ENCODE assay signal across 22 cellular contexts in the genomic region with DNA sequence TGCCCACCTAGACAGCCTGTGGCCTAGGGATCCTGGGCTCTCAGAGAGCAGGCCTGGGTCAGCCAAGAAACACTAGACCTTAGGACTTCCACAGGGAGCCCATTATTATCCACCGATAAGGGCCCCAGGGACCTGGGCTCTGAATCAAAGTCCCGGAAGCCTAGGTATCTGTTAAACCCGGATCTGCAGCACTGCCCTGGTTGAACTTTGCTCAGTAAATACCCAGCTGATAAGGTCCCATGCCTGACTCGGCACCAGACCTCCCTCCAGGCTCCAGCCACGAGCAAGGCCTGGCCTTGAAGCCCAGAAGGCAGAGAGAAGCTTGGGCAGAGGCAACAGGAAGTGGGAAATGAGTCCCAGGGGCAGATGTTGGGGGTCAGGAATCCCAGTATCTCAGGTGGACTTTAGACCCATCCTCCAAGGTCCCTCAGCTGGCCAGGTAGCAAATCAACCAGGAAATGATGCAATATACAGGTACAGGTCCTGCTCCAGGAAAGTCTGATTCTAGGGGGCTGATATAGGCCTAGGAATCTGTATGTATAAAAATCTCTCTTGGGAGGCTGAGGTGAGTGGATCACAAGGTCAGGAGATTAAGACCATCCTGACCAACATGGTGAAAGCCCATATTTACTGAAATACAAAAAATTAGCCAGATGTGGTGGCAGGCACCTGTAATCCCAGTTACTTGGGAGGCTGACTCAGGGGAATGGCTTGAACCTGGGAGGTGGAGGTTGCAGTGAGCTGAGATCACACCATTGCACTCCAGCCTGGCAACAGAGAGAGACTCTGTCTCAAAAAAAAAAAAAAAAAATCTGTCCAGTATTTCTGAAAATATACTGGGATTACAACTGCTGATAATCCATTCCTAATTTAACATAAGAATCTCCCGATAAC. TPM values are rescaled to one million over a fixed set of nuclear protein-coding genes. Genes with fewer than 3 reads are reported as not detected.
DNase-seq lines count a peak whose midpoint lies in the region; ATAC-seq and TF ChIP-seq lines count a peak whose summit lies in the region.
"Had no signal": no experiment of that assay in that cellular context is flagged by ENCODE, and none has a peak within 500 bp of the region (broad histone marks: within the 10 kb centered on the region; RNA-seq: fewer than 3 reads in every experiment).

No MANE protein-coding gene starts in this region.

- DNase-seq in Right ventricle myocardium superior = no peak
- DNase-seq in left ventricle myocardium inferior = no peak
- DNase-seq in type B pancreatic cell (ENCODE audit: extremely low spot score, unreplicated experiment) = no peak
- DNase-seq in COR-L47 (lab: John Stamatoyannopoulos, UW) = no peak
- no peak for DNase-seq in activated CD4-positive, alpha-beta T cell treated with anti-CD3 and anti-CD28 coated beads for 36 hours
- DNase-seq in COLO829 (ENCODE audit: low spot score) = no peak
- DNase-seq: heart right ventricle; MV-4-11; NCI-H2029 treated with DMSO at 0.1 percent for 48 hours; SHP77; stimulated activated CD4-positive, alpha-beta T cell treated with anti-CD3 and anti-CD28 coated beads, Interleukin-2, amount 100 ng/mL, for 48 hours had no signal

- intact Hi-C loops in Right ventricle myocardium superior (cut with DNase I) (no loop called here), left ventricle myocardium inferior (cut with micrococcal nuclease) (no loop called here)
- intact Hi-C loops in activated CD4-positive, alpha-beta T cell treated with anti-CD3 and anti-CD28 coated beads for 36 hours (cut with DNase I, micrococcal nuclease) = no loop called here

- no peak overlapping the region for H3K27ac ChIP-seq in left ventricle myocardium inferior (replicated peaks)
- H3K27ac ChIP-seq in SU-DHL-6 (ENCODE audit: low read depth, low read length) = peak overlapping the region; percentile 94
- peak overlapping the region; percentile 78 to 91 for H3K27ac ChIP-seq in liver (ENCODE audit: low read depth in 1 of 2, low read length in 2 of 2)
- H3K27ac ChIP-seq: C4-2B, heart right ventricle, HL-60, skin epidermis had no signal

- peak; percentile 61 to 69 for TF ChIP-seq RAD21 in liver (IDR thresholded peaks at IDR 0.05)

- no peaks in the 10 kb centered on the region for H4K20me1 ChIP-seq in SU-DHL-6 (ENCODE audit: low read depth, low read length)

- H3K4me2 ChIP-seq in SU-DHL-6 (ENCODE audit: low read depth, low read length, poor library complexity, severe bottlenecking) = peak overlapping the region; percentile 70

- H3K27me3 Mint-ChIP-seq in type B pancreatic cell = no peaks in the 10 kb centered on the region
- H3K27me3 Mint-ChIP-seq in activated CD4-positive, alpha-beta T cell treated with anti-CD3 and anti-CD28 coated beads for 36 hours = no peaks in the 10 kb centered on the region
- H3K27me3 Mint-ChIP-seq: natural killer cell treated with Interleukin-12 subunit alpha and Interleukin-12 subunit beta and Interleukin-15 and Interleukin-18, amount 100 ng/mL, for 72 hours had no signal

- peaks cover 62% of the 10 kb centered on the region for H3K79me2 ChIP-seq in SU-DHL-6 (ENCODE audit: insufficient read depth, low read length)

- H3K4me1 Mint-ChIP-seq in type B pancreatic cell (ENCODE audit: unreplicated experiment) = peaks cover 17% of the 10 kb centered on the region
- H3K4me1 Mint-ChIP-seq in activated CD4-positive, alpha-beta T cell treated with anti-CD3 and anti-CD28 coated beads for 36 hours = peaks cover 2% of the 10 kb centered on the region
- H3K4me1 Mint-ChIP-seq: brain had no signal

- CTCF ChIA-PET in activated CD4-positive, alpha-beta T cell treated with anti-CD3 and anti-CD28 coated beads for 36 hours (lab: Charles Lee) = interaction anchor here (1.1 to 3.9 kb wide), 2 partner anchors 62 to 69 kb away, joined by 7 to 17 read pairs; no protein-coding TSS in a partner anchor

- H2AFZ ChIP-seq in SU-DHL-6 (ENCODE audit: low read depth, low read length, severe bottlenecking) = no peak overlapping the region

- peaks cover 9% of the 10 kb centered on the region for H3K9me3 Mint-ChIP-seq in type B pancreatic cell
- no peaks in the 10 kb centered on the region for H3K9me3 Mint-ChIP-seq in activated CD4-positive, alpha-beta T cell treated with anti-CD3 and anti-CD28 coated beads for 36 hours (ENCODE audit: low read depth)
- H3K9me3 Mint-ChIP-seq: brain; natural killer cell treated with Interleukin-12 subunit alpha and Interleukin-12 subunit beta and Interleukin-15 and Interleukin-18, amount 100 ng/mL, for 72 hours had no signal

- H3K4me1 ChIP-seq in left ventricle myocardium inferior (no peaks in the 10 kb centered on the region), liver (ENCODE audit: control insufficient read depth in 4 of 4, insufficient read depth in 4 of 4, low read length in 3 of 4) (peaks cover 8 to 35% (median 14%) of the 10 kb centered on the region in 4 donors)
- H3K4me1 ChIP-seq: heart right ventricle had no signal

- no peaks in the 10 kb centered on the region for H3K9me3 ChIP-seq in left ventricle myocardium inferior (replicated peaks)
- no peaks in the 10 kb centered on the region for H3K9me3 ChIP-seq in SU-DHL-6 (ENCODE audit: insufficient read depth, low read length)
- no peaks in the 10 kb centered on the region for H3K9me3 ChIP-seq in liver (ENCODE audit: control insufficient read depth in 4 of 4, low read length in 3 of 4)
- H3K9me3 ChIP-seq: heart right ventricle had no signal

- H3K4me3 ChIP-seq in left ventricle myocardium inferior (no peak overlapping the region), SU-DHL-6 (ENCODE audit: insufficient read depth, low read length, poor library complexity, severe bottlenecking) (no peak overlapping the region), liver (ENCODE audit: low read depth in 1 of 3, low read length in 3 of 3) (no peak overlapping the region)
- H3K4me3 ChIP-seq: heart right ventricle, K562, skin epidermis had no signal

- no peak for TF ChIP-seq CTCF in left ventricle myocardium inferior (IDR thresholded peaks at IDR 0.05; ENCODE audit: borderline replicate concordance)
- TF ChIP-seq CTCF in SU-DHL-6 (IDR thresholded peaks at IDR 0.05; ENCODE audit: insufficient read depth, low read length, poor library complexity, severe bottlenecking) = no peak
- TF ChIP-seq CTCF in liver (IDR thresholded peaks at IDR 0.05; ENCODE audit: low read depth, low read length, missing input control) = no peak
- no peak for TF ChIP-seq CTCF in type B pancreatic cell (conservative IDR thresholded peaks at IDR 0.05)

- H3K9me2 ChIP-seq in SU-DHL-6 (replicated peaks; ENCODE audit: insufficient read depth, low read length) = no peaks in the 10 kb centered on the region

- H3K36me3 ChIP-seq in left ventricle myocardium inferior (no peaks in the 10 kb centered on the region), SU-DHL-6 (ENCODE audit: low read length) (peaks cover 21% of the 10 kb centered on the region), liver (ENCODE audit: control insufficient read depth in 4 of 4, insufficient read depth in 3 of 4, low read depth in 1 of 4, low read length in 3 of 4) (no peaks in the 10 kb centered on the region)
- H3K36me3 ChIP-seq: heart right ventricle had no signal

- H3K27me3 ChIP-seq in left ventricle myocardium inferior (ENCODE audit: low read depth) (peaks cover 3% of the 10 kb centered on the region), SU-DHL-6 (ENCODE audit: low read length) (no peaks in the 10 kb centered on the region), liver (ENCODE audit: control insufficient read depth in 4 of 4, insufficient read depth in 4 of 4, low read length in 3 of 4) (no peaks in the 10 kb centered on the region)
- H3K27me3 ChIP-seq: heart right ventricle had no signal

- peak; percentile 59 for ATAC-seq in Right ventricle myocardium superior (ENCODE audit: poor library complexity)
- no peak for ATAC-seq in activated CD4-positive, alpha-beta T cell treated with anti-CD3 and anti-CD28 coated beads for 36 hours
- ATAC-seq: K562; natural killer cell treated with Interleukin-12 subunit alpha and Interleukin-12 subunit beta and Interleukin-15 and Interleukin-18, amount 100 ng/mL, for 72 hours had no signal

- peak overlapping the region; percentile 67 for H3K9ac ChIP-seq in SU-DHL-6 (ENCODE audit: low read length)
- H3K9ac ChIP-seq in liver (ENCODE audit: low read depth in 1 of 2, low read length in 2 of 2) = no peak overlapping the region

- peak overlapping the region; percentile 69 for H3K27ac Mint-ChIP-seq in type B pancreatic cell
- no peak overlapping the region for H3K27ac Mint-ChIP-seq in activated CD4-positive, alpha-beta T cell treated with anti-CD3 and anti-CD28 coated beads for 36 hours
- H3K27ac Mint-ChIP-seq: brain; natural killer cell treated with Interleukin-12 subunit alpha and Interleukin-12 subunit beta and Interleukin-15 and Interleukin-18, amount 100 ng/mL, for 72 hours had no signal

- POLR2A ChIA-PET in activated CD4-positive, alpha-beta T cell treated with anti-CD3 and anti-CD28 coated beads for 36 hours (lab: Charles Lee) = no interaction called here

- no peaks in the 10 kb centered on the region for H3K36me3 Mint-ChIP-seq in type B pancreatic cell
- H3K36me3 Mint-ChIP-seq in activated CD4-positive, alpha-beta T cell treated with anti-CD3 and anti-CD28 coated beads for 36 hours (ENCODE audit: low read depth) = no peaks in the 10 kb centered on the region
- H3K36me3 Mint-ChIP-seq: brain; natural killer cell treated with Interleukin-12 subunit alpha and Interleukin-12 subunit beta and Interleukin-15 and Interleukin-18, amount 100 ng/mL, for 72 hours had no signal

- 35% methylated on average over 6 of the region's 6 CpGs for WGBS in liver

- peaks cover 65% of the 10 kb centered on the region for H3F3A ChIP-seq in SU-DHL-6 (ENCODE audit: insufficient read depth)

- no peak overlapping the region for H3K4me3 Mint-ChIP-seq in type B pancreatic cell
- H3K4me3 Mint-ChIP-seq in activated CD4-positive, alpha-beta T cell treated with anti-CD3 and anti-CD28 coated beads for 36 hours = no peak overlapping the region
- H3K4me3 Mint-ChIP-seq: brain; natural killer cell treated with Interleukin-12 subunit alpha and Interleukin-12 subunit beta and Interleukin-15 and Interleukin-18, amount 100 ng/mL, for 72 hours had no signal

TF ChIP-seq in liver, 16 proteins besides CTCF, POLR2A, EP300 and RAD21 (continues in another document):
- TF ChIP-seq SP1 (IDR thresholded peaks at IDR 0.05) = peak; percentile 99

RNA-seq across cellular contexts. Expression of a gene that starts 18.7 kb away (rescaled TPM):
- total RNA-seq in Right ventricle myocardium superior = 0.27 TPM
- total RNA-seq in left ventricle myocardium inferior = 0.05 TPM
- 1 to 10 TPM in 1 of 2 donors, under 1 TPM in 1; 0.59 to 1.1 TPM for total RNA-seq in liver
- 1 to 10 TPM in 1 of 2 donors, under 1 TPM in 1; 0.21 to 2.0 TPM for polyA plus RNA-seq in liver
- total RNA-seq in type B pancreatic cell (ENCODE audit: low replicate concordance) = 0.24 and 0.26 TPM in 2 replicates
- total RNA-seq in activated CD4-positive, alpha-beta T cell treated with anti-CD3 and anti-CD28 coated beads for 36 hours = 10 to 100 TPM in 1 of 2 experiments, 1 to 10 TPM in 1; 9.6 to 10.0 TPM
- total RNA-seq: A673, lung microvascular endothelial cell, NCI-H460 had no signal
- polyA plus RNA-seq: K562 had no signal
